ENCODE assay signal across 13 cellular contexts in genomic region chr17:7951143-7951792, GRCh38. TPM values are rescaled to one million over a fixed set of nuclear protein-coding genes. Genes with fewer than 3 reads are reported as not detected.
DNase-seq lines count a peak whose midpoint lies in the region; ATAC-seq and TF ChIP-seq lines count a peak whose summit lies in the region.
"Had no signal": no experiment of that assay in that cellular context is flagged by ENCODE, and none has a peak within 500 bp of the region (broad histone marks: within the 10 kb centered on the region; RNA-seq: fewer than 3 reads in every experiment).

No MANE protein-coding gene starts in this region.

- H3K27ac Mint-ChIP-seq in activated CD8-positive, alpha-beta memory T cell treated with anti-CD3 and anti-CD28 coated beads, Interleukin-2, amount 10 ng/mL, durations not matched to agents 7 days and 5 days = peak overlapping the region; percentile 86

- H3K27me3 ChIP-seq in sigmoid colon = no peaks in the 10 kb centered on the region

- 69 to 71% methylated on average over 5 of the region's 5 CpGs for WGBS in sigmoid colon, 2 donors

- no peak overlapping the region for H3K4me3 ChIP-seq in sigmoid colon
- H3K4me3 ChIP-seq: tibial artery had no signal

- H3K36me3 ChIP-seq in sigmoid colon = peaks cover 7 to 37% (median 25%) of the 10 kb centered on the region in 4 donors

- no peak for TF ChIP-seq CTCF in GM13977 (IDR thresholded peaks at IDR 0.05; ENCODE audit: extremely low read depth, insufficient read depth, missing control alignments)
- TF ChIP-seq CTCF in sigmoid colon (IDR thresholded peaks at IDR 0.05) = no peak

- peaks cover 0 to 31% (median 16%) of the 10 kb centered on the region in 4 donors for H3K4me1 ChIP-seq in sigmoid colon
- H3K4me1 ChIP-seq: tibial artery had no signal

- intact Hi-C loops in sigmoid colon (cut with DNase I) = no loop called here

- no peaks in the 10 kb centered on the region for H3K9me3 Mint-ChIP-seq in activated CD8-positive, alpha-beta memory T cell treated with anti-CD3 and anti-CD28 coated beads, Interleukin-2, amount 10 ng/mL, durations not matched to agents 7 days and 5 days (ENCODE audit: low read depth)

- CTCF ChIA-PET in activated CD8-positive, alpha-beta memory T cell treated with anti-CD3 and anti-CD28 coated beads, Interleukin-2, amount 10 ng/mL, durations not matched to agents 7 days and 5 days (lab: Charles Lee) = interaction anchor here (0.9 to 3.1 kb wide), 5 partner anchors 18 to 265 kb away, joined by 3 to 15 read pairs (median 3); partner anchors contain the start of gene RNF227

- peak; percentile 75 for DNase-seq in GM13977 (ENCODE audit: low spot score)
- DNase-seq in activated CD8-positive, alpha-beta memory T cell treated with anti-CD3 and anti-CD28 coated beads, Interleukin-2, amount 10 ng/mL, durations not matched to agents 7 days and 5 days = peak; percentile 81
- DNase-seq in sigmoid colon = no peak
- DNase-seq in amniotic stem cell (lab: John Stamatoyannopoulos, UW) = no peak
- no peak for DNase-seq in MV-4-11 (lab: John Stamatoyannopoulos, UW)
- no peak for DNase-seq in HK-2 (ENCODE audit: unreplicated experiment)
- DNase-seq: COR-L47, kidney, NCI-H1417 treated with DMSO at 0.1 percent for 48 hours, SHP77 treated with DMSO at 0.1 percent for 48 hours, tibial artery had no signal

- H3K9me3 ChIP-seq in sigmoid colon = no peaks in the 10 kb centered on the region
- H3K9me3 ChIP-seq: tibial artery had no signal

- peak overlapping the region; percentile 7 for H3K4me3 Mint-ChIP-seq in activated CD8-positive, alpha-beta memory T cell treated with anti-CD3 and anti-CD28 coated beads, Interleukin-2, amount 10 ng/mL, durations not matched to agents 7 days and 5 days

- TF ChIP-seq POLR2A in sigmoid colon (IDR thresholded peaks at IDR 0.05) = no peak

- no peak for TF ChIP-seq EP300 in sigmoid colon (IDR thresholded peaks at IDR 0.05)

- H3K27ac ChIP-seq in sigmoid colon = peak overlapping the region; percentile 49 to 73 (median 62)
- H3K27ac ChIP-seq: tibial artery had no signal

- ATAC-seq in HG02623 (IDR thresholded peaks at IDR 0.05; ENCODE audit: unreplicated experiment) = peak; percentile 63
- peak; percentile 99 for ATAC-seq in activated CD8-positive, alpha-beta memory T cell treated with anti-CD3 and anti-CD28 coated beads, Interleukin-2, amount 10 ng/mL, durations not matched to agents 7 days and 5 days
- no peak for ATAC-seq in HG02938 (IDR thresholded peaks at IDR 0.05; ENCODE audit: unreplicated experiment)

- H3K36me3 Mint-ChIP-seq in activated CD8-positive, alpha-beta memory T cell treated with anti-CD3 and anti-CD28 coated beads, Interleukin-2, amount 10 ng/mL, durations not matched to agents 7 days and 5 days = peaks cover 31% of the 10 kb centered on the region

- H3K4me1 Mint-ChIP-seq in activated CD8-positive, alpha-beta memory T cell treated with anti-CD3 and anti-CD28 coated beads, Interleukin-2, amount 10 ng/mL, durations not matched to agents 7 days and 5 days = peaks cover 43% of the 10 kb centered on the region

- in situ Hi-C loops in GM13977 (cut with MboI; ENCODE audit: low pct_unique_long_range_greater_than_20kb, low sequenced_read_pairs, unreplicated experiment) = no loop called here

- H3K27me3 Mint-ChIP-seq in activated CD8-positive, alpha-beta memory T cell treated with anti-CD3 and anti-CD28 coated beads, Interleukin-2, amount 10 ng/mL, durations not matched to agents 7 days and 5 days = no peaks in the 10 kb centered on the region

RNA-seq across cellular contexts. Expression of gene CNTROB, which starts 19.3 kb away (rescaled TPM):
- 10 to 100 TPM; 56.8 to 69.2 TPM for total RNA-seq in activated CD8-positive, alpha-beta memory T cell treated with anti-CD3 and anti-CD28 coated beads, Interleukin-2, amount 10 ng/mL, durations not matched to agents 7 days and 5 days
- total RNA-seq in sigmoid colon = 10 to 100 TPM; 11.8 to 40.4 (median 30.0) TPM
- 10 to 100 TPM; 16.6 to 33.3 (median 16.8) TPM for polyA plus RNA-seq in sigmoid colon

RNA-seq across cellular contexts. Expression of gene TRAPPC1, which starts 19.5 kb away (rescaled TPM):
- 100 to 1,000 TPM; 216 to 245 TPM for total RNA-seq in activated CD8-positive, alpha-beta memory T cell treated with anti-CD3 and anti-CD28 coated beads, Interleukin-2, amount 10 ng/mL, durations not matched to agents 7 days and 5 days
- 10 to 100 TPM; 33.5 to 66.5 (median 45.7) TPM for total RNA-seq in sigmoid colon
- 100 to 1,000 TPM; 123 to 170 (median 123) TPM for polyA plus RNA-seq in sigmoid colon

RNA-seq across cellular contexts. Expression of gene KCNAB3, which starts 21.6 kb away (rescaled TPM):
- total RNA-seq in activated CD8-positive, alpha-beta memory T cell treated with anti-CD3 and anti-CD28 coated beads, Interleukin-2, amount 10 ng/mL, durations not matched to agents 7 days and 5 days = 1 to 10 TPM; 6.6 to 6.7 TPM
- total RNA-seq in sigmoid colon = 1 to 10 TPM in 1 of 4 donors, under 1 TPM in 2, not detected in 1; 0.54 to 2.1 (median 0.66) TPM
- 1 to 10 TPM in 1 of 3 donors, under 1 TPM in 2; 0.60 to 5.5 (median 0.69) TPM for polyA plus RNA-seq in sigmoid colon

RNA-seq across cellular contexts. Expression of gene RNF227, which starts 35.2 kb away (rescaled TPM):
- total RNA-seq in activated CD8-positive, alpha-beta memory T cell treated with anti-CD3 and anti-CD28 coated beads, Interleukin-2, amount 10 ng/mL, durations not matched to agents 7 days and 5 days = 1 to 10 TPM; 2.8 to 3.9 TPM
- total RNA-seq in sigmoid colon = 1 to 10 TPM; 3.2 to 4.5 (median 4.2) TPM
- polyA plus RNA-seq in sigmoid colon = 1 to 10 TPM in 2 of 3 donors, under 1 TPM in 1; 0.69 to 3.6 (median 1.8) TPM

RNA-seq across cellular contexts. Expression of gene GUCY2D, which starts 51.1 kb away (rescaled TPM):
- not detected for total RNA-seq in activated CD8-positive, alpha-beta memory T cell treated with anti-CD3 and anti-CD28 coated beads, Interleukin-2, amount 10 ng/mL, durations not matched to agents 7 days and 5 days
- total RNA-seq in sigmoid colon = not detected
- polyA plus RNA-seq in sigmoid colon = under 1 TPM in 1 of 3 donors, not detected in 2; 0.04 TPM

Comparison
In these comparisons a context has a peak if more than half of its experiments do, and no peak if none do; other contexts are left out.
1. DNase-seq: peak in GM13977 (single experiment) and activated CD8-positive, alpha-beta memory T cell treated with anti-CD3 and anti-CD28 coated beads, Interleukin-2, amount 10 ng/mL, durations not matched to agents 7 days and 5 days (single experiment); none in sigmoid colon (single experiment), amniotic stem cell (single experiment), MV-4-11 (single experiment) and HK-2 (single experiment).